8 cellular contexts compared by ENCODE assay signal in the genomic region with DNA sequence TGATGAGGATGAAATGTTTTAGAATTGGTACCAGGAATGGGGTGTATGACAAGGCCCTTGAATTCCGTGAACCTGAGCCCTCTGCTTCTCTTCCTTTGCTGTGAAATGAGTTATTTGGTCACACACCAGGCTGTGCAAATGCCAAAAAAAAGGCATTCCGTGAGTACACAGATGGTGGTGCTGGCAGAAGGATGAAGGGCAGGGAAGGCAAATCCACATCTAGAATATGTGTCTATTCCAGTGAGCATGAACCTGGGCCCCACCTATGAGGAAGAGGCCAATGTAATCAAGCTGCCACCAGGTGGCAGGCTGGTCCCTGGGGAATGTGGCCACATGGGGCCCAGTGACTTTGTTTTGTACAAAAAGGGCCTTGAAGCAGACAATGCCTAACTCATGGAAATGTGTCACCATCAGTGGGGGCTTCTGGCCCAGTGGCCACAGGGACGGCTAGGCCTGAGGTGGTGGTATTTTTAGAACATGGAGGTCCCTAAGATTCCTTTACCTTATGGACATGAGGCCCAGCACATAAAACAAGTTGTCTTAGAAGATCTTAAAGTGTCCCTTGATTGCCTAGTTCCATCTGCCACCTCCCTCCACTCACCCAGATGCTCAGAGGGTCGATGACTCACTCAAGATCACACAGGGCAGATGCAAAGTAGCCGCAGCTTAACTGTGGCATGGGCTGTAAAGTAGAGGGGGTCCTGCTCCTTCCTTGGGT. TPM values are rescaled to one million over a fixed set of nuclear protein-coding genes. Genes with fewer than 3 reads are reported as not detected.
DNase-seq lines count a peak whose midpoint lies in the region; ATAC-seq and TF ChIP-seq lines count a peak whose summit lies in the region.

No MANE protein-coding gene starts in this region.

- H3K4me1 ChIP-seq in mucosa of descending colon (ENCODE audit: low read depth) = peaks cover 11% of the 10 kb centered on the region

- H3K4me1 Mint-ChIP-seq in activated CD4-positive, alpha-beta memory T cell treated with anti-CD3 and anti-CD28 coated beads, Interleukin-2, amount 10 ng/mL, durations not matched to agents 7 days and 5 days = peaks cover 46% of the 10 kb centered on the region

- no peak overlapping the region for H3K4me3 Mint-ChIP-seq in activated CD4-positive, alpha-beta memory T cell treated with anti-CD3 and anti-CD28 coated beads, Interleukin-2, amount 10 ng/mL, durations not matched to agents 7 days and 5 days

- peaks cover 3% of the 10 kb centered on the region for H3K9me3 Mint-ChIP-seq in activated CD4-positive, alpha-beta memory T cell treated with anti-CD3 and anti-CD28 coated beads, Interleukin-2, amount 10 ng/mL, durations not matched to agents 7 days and 5 days

- peak; percentile 79 for TF ChIP-seq CTCF in mucosa of descending colon (IDR thresholded peaks at IDR 0.05)

- CTCF ChIA-PET in activated CD4-positive, alpha-beta memory T cell treated with anti-CD3 and anti-CD28 coated beads, Interleukin-2, amount 10 ng/mL, durations not matched to agents 7 days and 5 days (lab: Charles Lee) = interaction anchor here (0.7 to 8.7 kb wide), 20 partner anchors 8 to 287 kb away, joined by 3 to 185 read pairs (median 4); a partner anchor contains a TSS

- intact Hi-C loops in mucosa of descending colon (cut with DNase I, micrococcal nuclease) = loop anchor here (2.0 to 5.0 kb wide), 2 partner anchors 94 to 96 kb away; no protein-coding TSS in a partner anchor

- no peak overlapping the region for H3K4me3 ChIP-seq in mucosa of descending colon

- DNase-seq in AG08396 (ENCODE audit: low spot score) = peak; percentile 81
- DNase-seq in NCI-H774 (lab: John Stamatoyannopoulos, UW) = peak; percentile 14
- DNase-seq in activated CD4-positive, alpha-beta memory T cell treated with anti-CD3 and anti-CD28 coated beads, Interleukin-2, amount 10 ng/mL, durations not matched to agents 7 days and 5 days = peak; percentile 81
- DNase-seq in effector CD4-positive, alpha-beta T cell = peak; percentile 75
- DNase-seq in mucosa of descending colon = peak; percentile 73 to 84 (median 83)
- peak; percentile 57 to 64 for DNase-seq in stimulated activated CD8-positive, alpha-beta memory T cell treated with anti-CD3 and anti-CD28 coated beads, Interleukin-7, amount 100 ng/mL, for 4 hours (ENCODE audit: low read depth in 2 of 2)

- ATAC-seq in GM18868 (IDR thresholded peaks at IDR 0.05; ENCODE audit: unreplicated experiment) (peak; percentile 38), mucosa of descending colon (peak; percentile 74), HG03469 (IDR thresholded peaks at IDR 0.05; ENCODE audit: unreplicated experiment) (no peak)

- no peaks in the 10 kb centered on the region for H3K36me3 ChIP-seq in mucosa of descending colon (ENCODE audit: low read depth)

- no peaks in the 10 kb centered on the region for H3K36me3 Mint-ChIP-seq in activated CD4-positive, alpha-beta memory T cell treated with anti-CD3 and anti-CD28 coated beads, Interleukin-2, amount 10 ng/mL, durations not matched to agents 7 days and 5 days (ENCODE audit: low read depth)

- H3K27me3 Mint-ChIP-seq in activated CD4-positive, alpha-beta memory T cell treated with anti-CD3 and anti-CD28 coated beads, Interleukin-2, amount 10 ng/mL, durations not matched to agents 7 days and 5 days = peaks cover 2% of the 10 kb centered on the region

- H3K9me3 ChIP-seq in mucosa of descending colon = no peaks in the 10 kb centered on the region

- peak overlapping the region; percentile 61 for H3K27ac Mint-ChIP-seq in activated CD4-positive, alpha-beta memory T cell treated with anti-CD3 and anti-CD28 coated beads, Interleukin-2, amount 10 ng/mL, durations not matched to agents 7 days and 5 days

- POLR2A ChIA-PET in activated CD4-positive, alpha-beta memory T cell treated with anti-CD3 and anti-CD28 coated beads, Interleukin-2, amount 10 ng/mL, durations not matched to agents 7 days and 5 days (lab: Charles Lee) = interaction anchor here (3.4 to 12.2 kb wide), 2 partner anchors 34 to 103 kb away, joined by 15 to 115 read pairs; a partner anchor contains a TSS

RNA-seq across cellular contexts. Expression of a gene that starts 3.9 kb away (rescaled TPM):
- 10 to 100 TPM; 12.2 to 13.3 TPM for total RNA-seq in activated CD4-positive, alpha-beta memory T cell treated with anti-CD3 and anti-CD28 coated beads, Interleukin-2, amount 10 ng/mL, durations not matched to agents 7 days and 5 days
- total RNA-seq in mucosa of descending colon = 10 to 100 TPM in 1 of 3 donors, 1 to 10 TPM in 2; 9.0 to 14.2 (median 9.1) TPM

RNA-seq across cellular contexts. Expression of a gene that starts 5.7 kb away (rescaled TPM):
- 1 to 10 TPM; 5.6 to 7.4 TPM for total RNA-seq in activated CD4-positive, alpha-beta memory T cell treated with anti-CD3 and anti-CD28 coated beads, Interleukin-2, amount 10 ng/mL, durations not matched to agents 7 days and 5 days
- total RNA-seq in mucosa of descending colon = 1 to 10 TPM in 2 of 3 donors, under 1 TPM in 1; 0.67 to 4.0 (median 2.5) TPM

RNA-seq across cellular contexts. Expression of a gene that starts 34.3 kb away (rescaled TPM):
- total RNA-seq in activated CD4-positive, alpha-beta memory T cell treated with anti-CD3 and anti-CD28 coated beads, Interleukin-2, amount 10 ng/mL, durations not matched to agents 7 days and 5 days = 1 to 10 TPM; 3.2 to 3.6 TPM
- 1 to 10 TPM; 1.6 to 2.2 (median 1.8) TPM for total RNA-seq in mucosa of descending colon

RNA-seq across cellular contexts. Expression of a gene that starts 34.4 kb away (rescaled TPM):
- 10 to 100 TPM; 49.5 to 52.1 TPM for total RNA-seq in activated CD4-positive, alpha-beta memory T cell treated with anti-CD3 and anti-CD28 coated beads, Interleukin-2, amount 10 ng/mL, durations not matched to agents 7 days and 5 days
- total RNA-seq in mucosa of descending colon = 10 to 100 TPM; 14.0 to 26.0 (median 25.3) TPM

RNA-seq across cellular contexts. Expression of a gene that starts 34.4 kb away (rescaled TPM):
- total RNA-seq in activated CD4-positive, alpha-beta memory T cell treated with anti-CD3 and anti-CD28 coated beads, Interleukin-2, amount 10 ng/mL, durations not matched to agents 7 days and 5 days = 100 to 1,000 TPM; 225 to 226 TPM
- total RNA-seq in mucosa of descending colon = 100 to 1,000 TPM; 133 to 152 (median 151) TPM

Comparison
In these comparisons a context has a peak if more than half of its experiments do, and no peak if none do; other contexts are left out.
1. DNase-seq: peak in every context shown above with its lines; median percentile 83 in mucosa of descending colon; 81 in AG08396; 81 in activated CD4-positive, alpha-beta memory T cell treated with anti-CD3 and anti-CD28 coated beads, Interleukin-2, amount 10 ng/mL, durations not matched to agents 7 days and 5 days; 75 in effector CD4-positive, alpha-beta T cell; 60 in stimulated activated CD8-positive, alpha-beta memory T cell treated with anti-CD3 and anti-CD28 coated beads, Interleukin-7, amount 100 ng/mL, for 4 hours; 14 in NCI-H774.